9 cellular contexts compared by ENCODE assay signal in the genomic region with DNA sequence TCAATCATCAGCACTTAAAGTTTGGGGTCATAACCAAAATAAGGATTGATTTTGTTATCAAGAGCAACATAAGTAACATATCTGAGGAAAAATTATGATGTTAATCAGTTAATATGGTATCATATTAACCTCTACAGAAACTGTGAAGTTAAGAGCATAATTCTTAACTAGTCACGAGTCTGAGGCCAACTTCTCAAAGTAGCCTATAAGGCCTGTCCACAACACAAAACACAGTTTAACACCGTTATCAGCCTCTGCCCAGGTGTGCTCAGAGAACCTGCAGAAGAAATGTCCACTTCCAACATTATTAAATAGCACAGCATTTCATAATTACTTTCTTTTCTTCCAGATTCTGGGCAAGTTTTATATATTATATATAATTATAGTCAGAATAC. TPM values are rescaled to one million over a fixed set of nuclear protein-coding genes. Genes with fewer than 3 reads are reported as not detected.
A peak's percentile ranks its signal among the peaks of the same experiment; 100 is the strongest.
DNase-seq lines count a peak whose midpoint lies in the region; ATAC-seq and TF ChIP-seq lines count a peak whose summit lies in the region.
"Had no signal": no experiment of that assay in that cellular context is flagged by ENCODE, and none has a peak within 500 bp of the region (broad histone marks: within the 10 kb centered on the region; RNA-seq: fewer than 3 reads in every experiment).

No MANE protein-coding gene starts in this region.

- TF ChIP-seq CTCF in chondrocyte (IDR thresholded peaks at IDR 0.05) = no peak

- H3K27ac Mint-ChIP-seq in chondrocyte (ENCODE audit: unreplicated experiment) = peak overlapping the region; percentile 62
- H3K27ac Mint-ChIP-seq in naive thymus-derived CD8-positive, alpha-beta T cell = peak overlapping the region in 2 of 10 donors; percentile 89

- POLR2A ChIA-PET in naive thymus-derived CD8-positive, alpha-beta T cell (lab: Charles Lee) = interaction anchor here (1.2 to 1.7 kb wide), 4 partner anchors 15 to 302 kb away, joined by 4 to 35 read pairs (median 10); a partner anchor contains a TSS

- H3K36me3 Mint-ChIP-seq in chondrocyte (ENCODE audit: low read depth) = peaks cover 3% of the 10 kb centered on the region
- H3K36me3 Mint-ChIP-seq in naive thymus-derived CD8-positive, alpha-beta T cell = no peaks in the 10 kb centered on the region

- peaks cover 64% of the 10 kb centered on the region for H3K4me1 Mint-ChIP-seq in chondrocyte (ENCODE audit: low read depth)
- H3K4me1 Mint-ChIP-seq in naive thymus-derived CD8-positive, alpha-beta T cell = peaks cover 12 to 58% (median 47%) of the 10 kb centered on the region in 4 donors

- no peaks in the 10 kb centered on the region for H3K27me3 Mint-ChIP-seq in chondrocyte (ENCODE audit: low read depth)
- no peaks in the 10 kb centered on the region for H3K27me3 Mint-ChIP-seq in naive thymus-derived CD8-positive, alpha-beta T cell

- peak; percentile 17 for DNase-seq in CD1c-positive myeloid dendritic cell (ENCODE audit: extremely low spot score)
- no peak for DNase-seq in chondrocyte (ENCODE audit: low spot score)
- no peak for DNase-seq in naive thymus-derived CD8-positive, alpha-beta T cell
- no peak for DNase-seq in anterior cingulate cortex (lab: John Stamatoyannopoulos, UW)
- no peak for DNase-seq in C1 segment of cervical spinal cord (lab: John Stamatoyannopoulos, UW)
- DNase-seq in SIG-M5 treated with dmso at 0.1 percent for 504 hours (lab: John Stamatoyannopoulos, UW; ENCODE audit: unreplicated experiment) = no peak

- H3K9me3 Mint-ChIP-seq in chondrocyte (ENCODE audit: low read depth) = peaks cover 5% of the 10 kb centered on the region
- H3K9me3 Mint-ChIP-seq in naive thymus-derived CD8-positive, alpha-beta T cell = no peaks in the 10 kb centered on the region

- ATAC-seq in HG03354 (IDR thresholded peaks at IDR 0.05; ENCODE audit: poor library complexity, severe bottlenecking, unreplicated experiment) (peak; percentile 27), GM21390 (IDR thresholded peaks at IDR 0.05; ENCODE audit: unreplicated experiment) (no peak)
- no peak for ATAC-seq in naive thymus-derived CD8-positive, alpha-beta T cell

- peak overlapping the region; percentile 80 for H3K4me3 Mint-ChIP-seq in chondrocyte (ENCODE audit: unreplicated experiment)
- peak overlapping the region; percentile 34 to 97 (median 92) for H3K4me3 Mint-ChIP-seq in naive thymus-derived CD8-positive, alpha-beta T cell

RNA-seq across cellular contexts. Expression of a gene that starts 1.1 kb away (rescaled TPM):
- total RNA-seq in chondrocyte = 58.2 to 69.3 TPM (median 66.5 TPM) in 3 replicates
- 10 to 100 TPM; 28.0 to 29.2 TPM for total RNA-seq in naive thymus-derived CD8-positive, alpha-beta T cell
- polyA plus RNA-seq in naive thymus-derived CD8-positive, alpha-beta T cell = 1 to 10 TPM; 2.9 to 9.6 (median 6.5) TPM

RNA-seq across cellular contexts. Expression of a gene that starts 26.2 kb away (rescaled TPM):
- total RNA-seq in chondrocyte = not detected in 3 replicates
- not detected for total RNA-seq in naive thymus-derived CD8-positive, alpha-beta T cell
- not detected for polyA plus RNA-seq in naive thymus-derived CD8-positive, alpha-beta T cell
- polyA plus RNA-seq: adipose tissue had no signal

RNA-seq across cellular contexts. Expression of a gene that starts 40.6 kb away (rescaled TPM):
- total RNA-seq in chondrocyte = not detected in 3 replicates
- not detected for total RNA-seq in naive thymus-derived CD8-positive, alpha-beta T cell
- polyA plus RNA-seq in naive thymus-derived CD8-positive, alpha-beta T cell = not detected
- polyA plus RNA-seq: adipose tissue had no signal

RNA-seq across cellular contexts. Expression of a gene that starts 58.3 kb away (rescaled TPM):
- total RNA-seq in chondrocyte = not detected in 3 replicates
- total RNA-seq in naive thymus-derived CD8-positive, alpha-beta T cell = not detected
- polyA plus RNA-seq in naive thymus-derived CD8-positive, alpha-beta T cell = not detected
- polyA plus RNA-seq: adipose tissue had no signal
